1 cellular context compared by ENCODE assay signal in the genomic region with DNA sequence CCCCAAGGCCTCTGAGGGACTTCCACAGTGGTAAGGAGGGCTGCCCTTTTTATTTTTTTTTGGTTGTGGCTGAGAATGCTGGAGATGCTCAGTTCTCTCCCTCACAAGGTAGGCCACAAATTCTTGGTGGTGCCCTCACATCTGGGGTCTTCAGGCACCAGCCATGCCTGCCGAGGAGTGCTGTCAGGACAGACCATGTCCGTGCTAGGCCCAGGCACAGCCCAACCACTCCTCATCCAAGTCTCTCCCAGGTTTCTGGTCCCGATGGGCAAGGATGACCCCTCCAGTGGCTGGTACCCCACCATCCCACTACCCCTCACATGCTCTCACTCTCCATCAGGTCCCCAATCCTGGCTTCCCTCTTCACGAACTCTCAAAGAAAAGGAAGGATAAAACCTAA.
TF ChIP-seq lines count a peak whose summit lies in the region.

No MANE protein-coding gene starts in this region.

TF ChIP-seq in IMR-90, 13 proteins besides CTCF, POLR2A, EP300 and RAD21 (continued from another document):
- TF ChIP-seq RCOR1 (IDR thresholded peaks at IDR 0.05; ENCODE audit: insufficient replicate concordance, low read length), result no peak
